ENCODE assay signal across 21 cellular contexts in the genomic region with DNA sequence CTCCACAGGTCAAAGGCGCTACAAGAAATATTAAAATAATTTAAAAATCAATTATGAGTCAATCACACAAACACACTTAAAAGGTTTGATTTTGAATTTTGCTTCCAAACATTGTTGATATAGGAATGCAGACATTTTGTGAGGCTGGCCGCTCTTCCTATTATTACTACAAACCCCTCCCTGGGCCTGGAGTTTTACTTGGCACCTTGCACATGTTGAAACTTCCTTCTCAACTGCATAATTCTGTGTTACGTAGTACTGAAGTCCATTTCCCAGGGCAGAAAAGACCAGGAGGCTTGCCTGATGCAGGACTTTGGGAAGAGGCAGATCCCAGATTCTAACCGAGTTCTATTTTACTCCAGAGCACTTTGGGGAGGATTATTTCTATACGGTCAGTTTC.
DNase-seq lines count a peak whose midpoint lies in the region; ATAC-seq, FAIRE-seq and TF ChIP-seq lines count a peak whose summit lies in the region.
"Had no signal": no experiment of that assay in that cellular context is flagged by ENCODE, and none has a peak within 500 bp of the region (broad histone marks: within the 10 kb centered on the region; RNA-seq: fewer than 3 reads in every experiment).

No MANE protein-coding gene starts in this region.

- 80% methylated on average over 5 of the region's 5 CpGs for WGBS in esophagus muscularis mucosa

- TF ChIP-seq CTCF in esophagus muscularis mucosa (IDR thresholded peaks at IDR 0.05) = no peak
- TF ChIP-seq CTCF in fibroblast of the aortic adventitia (IDR thresholded peaks at IDR 0.05; ENCODE audit: insufficient read depth, low read length) = no peak

- DNase-seq in esophagus muscularis mucosa (ENCODE audit: extremely low spot score) (peak; percentile 53), fibroblast of the aortic adventitia (ENCODE audit: low read depth) (peak; percentile 44), sciatic nerve (ENCODE audit: low spot score) (no peak), HTR-8/SVneo (ENCODE audit: insufficient read length, low spot score) (no peak), T-helper 2 cell (no peak)
- DNase-seq: AML-193; Caco-2; Calu3; CD4-positive, alpha-beta T cell; CD8-positive, alpha-beta T cell; DMS79 treated with DMSO at 0.1 percent for 48 hours; GF-D8 had no signal

- H3K27me3 ChIP-seq in esophagus muscularis mucosa = no peaks in the 10 kb centered on the region
- H3K27me3 ChIP-seq: BLaER1 treated with 17β-estradiol and CSF1 and Interleukin-3, amounts not matched to agents 10 nM and 100 nM had no signal

- peaks cover 0 to 5% (median 2%) of the 10 kb centered on the region in 4 donors for H3K9me3 ChIP-seq in esophagus muscularis mucosa
- H3K9me3 ChIP-seq: Caco-2 had no signal

- H3K27ac ChIP-seq in esophagus muscularis mucosa (replicated peaks in 1 of 4) = no peak overlapping the region
- H3K27ac ChIP-seq: 22Rv1, A549, C4-2B had no signal

- no peaks in the 10 kb centered on the region for H3K36me3 ChIP-seq in esophagus muscularis mucosa

- intact Hi-C loops in esophagus muscularis mucosa (cut with DNase I) (no loop called here), sciatic nerve (cut with DNase I) (no loop called here)

- no peak for TF ChIP-seq EP300 in esophagus muscularis mucosa (IDR thresholded peaks at IDR 0.05)

- ATAC-seq in sciatic nerve (peak; percentile 77), HG03159 (IDR thresholded peaks at IDR 0.05; ENCODE audit: unreplicated experiment) (no peak)
- ATAC-seq: A549; CD8-positive, alpha-beta T cell had no signal

- no peak for TF ChIP-seq POLR2A in esophagus muscularis mucosa (IDR thresholded peaks at IDR 0.05; ENCODE audit: low read depth)

- no peaks in the 10 kb centered on the region for H3K4me1 ChIP-seq in esophagus muscularis mucosa
- H3K4me1 ChIP-seq: A549, Caco-2 had no signal

- H3K4me3 ChIP-seq in esophagus muscularis mucosa (no peak overlapping the region), fibroblast of the aortic adventitia (ENCODE audit: low read depth, low read length) (no peak overlapping the region)
- H3K4me3 ChIP-seq: A549; BLaER1 treated with 17β-estradiol and CSF1 and Interleukin-3, amounts not matched to agents 10 nM and 100 nM had no signal

- FAIRE-seq in HTR-8/SVneo (lab: Jason Lieb, UNC) = no peak
- FAIRE-seq: A549, D721Med, G401.6, GM12891, GM19239 had no signal

Comparison
In these comparisons a context has a peak if more than half of its experiments do, and no peak if none do; other contexts are left out.
1. DNase-seq: peak in esophagus muscularis mucosa (single experiment) and fibroblast of the aortic adventitia (single experiment); none in sciatic nerve (single experiment), HTR-8/SVneo (single experiment) and T-helper 2 cell (0 of 5).